Comparison of ENCODE assay signal across 8 cellular contexts in genomic region chr11:33857924-33858323, GRCh38. TPM values are rescaled to one million over a fixed set of nuclear protein-coding genes. Genes with fewer than 3 reads are reported as not detected.
DNase-seq lines count a peak whose midpoint lies in the region; FAIRE-seq and TF ChIP-seq lines count a peak whose summit lies in the region.

No MANE protein-coding gene starts in this region.

- no peak for TF ChIP-seq POLR2A in thyroid gland (IDR thresholded peaks at IDR 0.05)

- H3K4me1 ChIP-seq in osteoblast (ENCODE audit: insufficient read depth, low read length) (no peaks in the 10 kb centered on the region), thyroid gland (peaks cover 0 to 6% of the 10 kb centered on the region in 2 donors)

- no peaks in the 10 kb centered on the region for H3K79me2 ChIP-seq in osteoblast (ENCODE audit: insufficient read depth, low read length)

- intact Hi-C loops in thyroid gland (cut with DNase I), result no loop called here

- TF ChIP-seq CTCF in AG10803 (conservative IDR thresholded peaks at IDR 0.05; ENCODE audit: low read length), result peak; percentile 95
- peak; percentile 86 for TF ChIP-seq CTCF in foreskin fibroblast (IDR thresholded peaks at IDR 0.05; ENCODE audit: low read depth, low read length)
- TF ChIP-seq CTCF in osteoblast (IDR thresholded peaks at IDR 0.05; ENCODE audit: extremely low read depth, low read depth, low read length), result peak; percentile 94
- TF ChIP-seq CTCF in thyroid gland (IDR thresholded peaks at IDR 0.05), result peak; percentile 35 to 75 (median 54)

- H3K27me3 ChIP-seq in osteoblast (ENCODE audit: insufficient read depth, low read length) (peaks cover 69% of the 10 kb centered on the region), thyroid gland (no peaks in the 10 kb centered on the region)

- no peak overlapping the region for H3K27ac ChIP-seq in osteoblast (ENCODE audit: low read depth, low read length)
- no peak overlapping the region for H3K27ac ChIP-seq in thyroid gland

- H3K36me3 ChIP-seq in osteoblast (ENCODE audit: insufficient read depth, low read length) (no peaks in the 10 kb centered on the region), thyroid gland (no peaks in the 10 kb centered on the region)

- no peak overlapping the region for H3K4me2 ChIP-seq in osteoblast (ENCODE audit: insufficient read depth, low read length)

- FAIRE-seq in GM19239 (lab: Jason Lieb, UNC), result peak; percentile 91

- H3K4me3 ChIP-seq in AG10803 (ENCODE audit: low read length) (no peak overlapping the region), foreskin fibroblast (ENCODE audit: low read depth in 1 of 2, low read length in 2 of 2) (no peak overlapping the region), osteoblast (ENCODE audit: insufficient read depth, low read length) (no peak overlapping the region), thyroid gland (replicated peaks in 1 of 3) (no peak overlapping the region)

- DNase-seq in AG10803 (ENCODE audit: low read depth) (peak; percentile 53), GM19239 (ENCODE audit: insufficient read length, low spot score) (peak; percentile 56), LHCN-M2 (ENCODE audit: low read depth) (peak; percentile 31), RPMI7951 (ENCODE audit: low read depth) (peak; percentile 44), foreskin fibroblast (peak; percentile 30 to 80), osteoblast (ENCODE audit: insufficient read length, low spot score, missing footprints) (peak; percentile 82), thyroid gland (peak; percentile 46 to 59)
- peak; percentile 45 to 46 for DNase-seq in activated T-helper 1 cell treated with anti-CD3 and anti-CD28 coated beads, Interleukin-2, amount 50 U/mL, for 16 hours (ENCODE audit: low read depth in 1 of 2, low spot score in 1 of 2)

- H2AFZ ChIP-seq in osteoblast (ENCODE audit: low read length), result no peak overlapping the region

- H4K20me1 ChIP-seq in osteoblast (ENCODE audit: insufficient read depth, low read length), result no peaks in the 10 kb centered on the region

- H3K9me3 ChIP-seq in osteoblast (ENCODE audit: low read depth, low read length) (no peaks in the 10 kb centered on the region), thyroid gland (no peaks in the 10 kb centered on the region)

- WGBS in thyroid gland, 2 donors, result 3 to 4% methylated on average over 11 of the region's 11 CpGs

RNA-seq across cellular contexts. Expression of gene LMO2, which starts 34.0 kb away (rescaled TPM):
- 0.83 and 3.4 TPM in 2 replicates for total RNA-seq in LHCN-M2 (2014; rRNA removed)
- 0.47 TPM for polyA plus RNA-seq in LHCN-M2 (2012)
- total RNA-seq in RPMI7951 (2014; rRNA removed; shearing (Covaris generic)), result 0.12 and 0.59 TPM in 2 replicates
- total RNA-seq in osteoblast, result 1.4 and 2.1 TPM in 2 replicates
- total RNA-seq in thyroid gland, result 10 to 100 TPM; 20.7 to 51.5 (median 40.3) TPM

Comparison
In these comparisons a context has a peak if more than half of its experiments do, and no peak if none do; other contexts are left out.
1. DNase-seq: peak in every context shown above with its lines; median percentile 82 in osteoblast; 56 in GM19239; 55 in foreskin fibroblast; 53 in AG10803; 52 in thyroid gland; 46 in activated T-helper 1 cell treated with anti-CD3 and anti-CD28 coated beads, Interleukin-2, amount 50 U/mL, for 16 hours; 44 in RPMI7951; 31 in LHCN-M2.